Comparison of ENCODE assay signal across 4 cellular contexts in the genomic region with DNA sequence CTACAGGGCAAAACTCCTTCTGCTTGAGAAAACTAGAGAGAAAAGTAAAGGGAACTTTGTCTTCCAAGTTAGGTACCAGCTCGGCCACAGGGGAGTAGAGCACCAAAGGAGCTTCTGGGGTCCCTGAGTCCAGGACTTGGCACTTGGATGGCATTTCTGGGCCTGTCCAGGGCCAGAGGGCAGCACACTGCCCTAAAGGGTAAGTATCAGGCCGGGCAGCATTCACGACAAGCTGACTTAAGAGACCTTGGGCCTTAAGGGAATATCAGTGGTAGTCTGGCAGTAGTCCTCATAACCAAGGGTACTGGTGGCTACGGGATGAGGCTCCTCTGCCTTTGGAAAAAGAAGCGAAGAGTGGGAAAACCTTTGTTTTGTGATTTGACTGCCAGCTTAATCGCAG.
"Had no signal": no experiment of that assay in that cellular context is flagged by ENCODE, and none has a peak within 500 bp of the region (broad histone marks: within the 10 kb centered on the region; RNA-seq: fewer than 3 reads in every experiment).

No MANE protein-coding gene starts in this region.

- H3K4me1 Mint-ChIP-seq: IgD-negative memory B cell had no signal

- DNase-seq: IMR-90 had no signal

- H3K27me3 Mint-ChIP-seq: IgD-negative memory B cell had no signal

- H3K4me3 ChIP-seq: K562 had no signal

- H3K27ac Mint-ChIP-seq: IgD-negative memory B cell had no signal

- H3K36me3 Mint-ChIP-seq: IgD-negative memory B cell had no signal

- H3K4me3 Mint-ChIP-seq: IgD-negative memory B cell had no signal

- H3K27ac ChIP-seq: HL-60 had no signal
